17 cellular contexts compared by ENCODE assay signal in genomic region chr13:98413796-98414195, GRCh38.
"Had no signal": no experiment of that assay in that cellular context is flagged by ENCODE, and none has a peak within 500 bp of the region (broad histone marks: within the 10 kb centered on the region; RNA-seq: fewer than 3 reads in every experiment).

No MANE protein-coding gene starts in this region.

- ATAC-seq: activated naive CD4-positive, alpha-beta T cell treated with anti-CD3 and anti-CD28 coated beads, Interleukin-2, amount 50 U/mL, for 72 hours; body of pancreas; left lung; natural killer cell treated with Interleukin-12 subunit alpha and Interleukin-12 subunit beta and Interleukin-15 and Interleukin-18, amount 100 ng/mL, for 72 hours; psoas muscle; upper lobe of right lung had no signal

- H3K9me3 Mint-ChIP-seq: stimulated activated naive CD8-positive, alpha-beta T cell treated with anti-CD3 and anti-CD28 coated beads, Interleukin-15, Interleukin-2, amounts not matched to agents 100 ng/mL and 50 ng/mL, for 24 hours had no signal

- H3K27me3 ChIP-seq: body of pancreas, left lung, sigmoid colon, upper lobe of right lung had no signal

- H3K27ac Mint-ChIP-seq: activated naive CD4-positive, alpha-beta T cell treated with anti-CD3 and anti-CD28 coated beads, Interleukin-2, amount 50 U/mL, for 72 hours; natural killer cell treated with Interleukin-12 subunit alpha and Interleukin-12 subunit beta and Interleukin-15 and Interleukin-18, amount 100 ng/mL, for 72 hours; stimulated activated naive CD8-positive, alpha-beta T cell treated with anti-CD3 and anti-CD28 coated beads, Interleukin-15, Interleukin-2, amounts not matched to agents 100 ng/mL and 50 ng/mL, for 24 hours had no signal

- H3K4me3 Mint-ChIP-seq: natural killer cell treated with Interleukin-12 subunit alpha and Interleukin-12 subunit beta and Interleukin-15 and Interleukin-18, amount 100 ng/mL, for 72 hours; stimulated activated naive CD8-positive, alpha-beta T cell treated with anti-CD3 and anti-CD28 coated beads, Interleukin-15, Interleukin-2, amounts not matched to agents 100 ng/mL and 50 ng/mL, for 24 hours had no signal

- DNase-seq: activated CD4-positive, alpha-beta T cell treated with anti-CD3 and anti-CD28 coated beads for 4 hours; amniotic stem cell; central memory CD4-positive, alpha-beta T cell; cortex of kidney; effector memory CD4-positive, alpha-beta T cell; left lung; occipital lobe; psoas muscle; sigmoid colon; stimulated activated CD4-positive, alpha-beta T cell treated with anti-CD3 and anti-CD28 coated beads, Interleukin-12 subunit alpha, Interleukin-12 subunit beta, amount 100 ng/mL, for 4 hours; stimulated activated CD4-positive, alpha-beta T cell treated with anti-CD3 and anti-CD28 coated beads, Interleukin-2, amount 100 ng/mL, for 48 hours; stimulated activated CD8-positive, alpha-beta memory T cell treated with anti-CD3 and anti-CD28 coated beads, Interleukin-4, amount 100 ng/mL, for 48 hours; upper lobe of right lung had no signal

- H3K4me1 ChIP-seq: psoas muscle, sigmoid colon had no signal

- H3K27ac ChIP-seq: left lung, psoas muscle, sigmoid colon, upper lobe of right lung had no signal

- H3K36me3 ChIP-seq: upper lobe of right lung had no signal

- H3K9me3 ChIP-seq: body of pancreas, psoas muscle, sigmoid colon, upper lobe of right lung had no signal

- H3K4me3 ChIP-seq: body of pancreas, left lung, psoas muscle, sigmoid colon, upper lobe of right lung had no signal
